Comparison of ENCODE assay signal across 15 cellular contexts in genomic region chr18:22173221-22173927, GRCh38. TPM values are rescaled to one million over a fixed set of nuclear protein-coding genes. Genes with fewer than 3 reads are reported as not detected.
DNase-seq lines count a peak whose midpoint lies in the region; ATAC-seq and TF ChIP-seq lines count a peak whose summit lies in the region.
"Had no signal": no experiment of that assay in that cellular context is flagged by ENCODE, and none has a peak within 500 bp of the region (broad histone marks: within the 10 kb centered on the region; RNA-seq: fewer than 3 reads in every experiment).

No MANE protein-coding gene starts in this region.

- no peaks in the 10 kb centered on the region for H3K36me3 Mint-ChIP-seq in T-cell

- peaks cover 51 to 66% of the 10 kb centered on the region in 2 donors for H3K27me3 Mint-ChIP-seq in T-cell

- no peaks in the 10 kb centered on the region for H3K36me3 ChIP-seq in breast epithelium
- peaks cover 2% of the 10 kb centered on the region for H3K36me3 ChIP-seq in mammary epithelial cell (ENCODE audit: insufficient read depth, low read length)
- H3K36me3 ChIP-seq in duodenal mucosa (ENCODE audit: control insufficient read depth in 1 of 2, insufficient read depth in 2 of 2, low read length in 2 of 2): peaks cover 8 to 9% of the 10 kb centered on the region in 2 donors
- peaks cover 33% of the 10 kb centered on the region for H3K36me3 ChIP-seq in mucosa of stomach (ENCODE audit: control insufficient read depth, insufficient read depth, low read length)
- peaks cover 0 to 18% (median 3%) of the 10 kb centered on the region in 4 donors for H3K36me3 ChIP-seq in upper lobe of left lung

- no peak for DNase-seq in breast epithelium (ENCODE audit: low spot score in 2 of 2)
- no peak for DNase-seq in mammary epithelial cell
- DNase-seq in upper lobe of left lung: peak in 1 of 2 donors; percentile 14
- no peak for DNase-seq in T-cell
- DNase-seq in HUDEP-2 (lab: John Stamatoyannopoulos, UW; ENCODE audit: unreplicated experiment in 76 of 76): no peak
- DNase-seq: 8988T; activated CD4-positive, alpha-beta T cell treated with anti-CD3 and anti-CD28 coated beads, Interleukin-2, amount 50 U/mL, for 1 hour; COR-L47; NCI-H1417 treated with DMSO at 0.1 percent for 48 hours; substantia nigra; T-helper 17 cell had no signal

- ATAC-seq in upper lobe of left lung (ENCODE audit: low FRiP score in 2 of 2): no peak
- ATAC-seq in GM21367 (IDR thresholded peaks at IDR 0.05; ENCODE audit: unreplicated experiment): no peak
- ATAC-seq in T-cell (replicated peaks in 1 of 4): no peak
- ATAC-seq: Panc1, T-helper 17 cell had no signal

- TF ChIP-seq EP300 in upper lobe of left lung (IDR thresholded peaks at IDR 0.05): no peak

- H3K4me1 Mint-ChIP-seq in T-cell: peaks cover 6 to 18% (median 15%) of the 10 kb centered on the region in 3 donors

- no peak overlapping the region for H3K27ac ChIP-seq in breast epithelium
- H3K27ac ChIP-seq in mammary epithelial cell (ENCODE audit: insufficient read depth, low read depth, low read length): no peak overlapping the region
- H3K27ac ChIP-seq in duodenal mucosa (ENCODE audit: low read depth, low read length): peak overlapping the region; percentile 27
- peak overlapping the region; percentile 94 to 98 (median 97) for H3K27ac ChIP-seq in upper lobe of left lung

- H3K4me3 Mint-ChIP-seq in T-cell: peak overlapping the region in 1 of 3 donors; percentile 17
- H3K4me3 Mint-ChIP-seq: T-helper 17 cell had no signal

- H3K79me2 ChIP-seq in mammary epithelial cell (ENCODE audit: insufficient read depth, low read length): peaks cover 12% of the 10 kb centered on the region

- no TSS peak for BruUV-seq in mammary epithelial cell (replicated peaks; lab: Mats Ljungman, UMichigan)

- 71% methylated on average over 21 of the region's 22 CpGs for WGBS in mammary epithelial cell (ENCODE audit: low coverage, missing lambda C conversion rate)
- 52 to 59% methylated on average over 22 of the region's 22 CpGs for WGBS in upper lobe of left lung, 2 donors

- TF ChIP-seq POLR2A in breast epithelium (IDR thresholded peaks at IDR 0.05) (no peak), upper lobe of left lung (IDR thresholded peaks at IDR 0.05) (no peak)

- H3K4me3 ChIP-seq in breast epithelium (peak overlapping the region; percentile 66 to 90 (median 79)), mammary epithelial cell (replicated peaks in 1 of 3; ENCODE audit: insufficient read depth in 1 of 3, low read depth in 2 of 3, low read length in 3 of 3) (no peak overlapping the region), duodenal mucosa (ENCODE audit: low read depth in 1 of 2, low read length in 2 of 2) (peak overlapping the region; percentile 82 to 88), mucosa of stomach (ENCODE audit: low read length) (peak overlapping the region; percentile 57), upper lobe of left lung (peak overlapping the region in 3 of 4 donors; percentile 70 to 78 (median 73))

- H4K20me1 ChIP-seq in mammary epithelial cell (ENCODE audit: insufficient read depth, low read length): no peaks in the 10 kb centered on the region

- H3K9ac ChIP-seq in mammary epithelial cell (ENCODE audit: insufficient read depth, low read length) (no peak overlapping the region), duodenal mucosa (ENCODE audit: low read depth in 1 of 2, low read length in 2 of 2) (peak overlapping the region; percentile 84 to 97), mucosa of stomach (ENCODE audit: low read length) (peak overlapping the region; percentile 87)

- H3K9me3 Mint-ChIP-seq in T-cell: no peaks in the 10 kb centered on the region

- CTCF ChIA-PET in mammary epithelial cell (lab: Charles Lee; ENCODE audit: low non-redundant PET): no interaction called here
- CTCF ChIA-PET in T-cell (lab: Charles Lee): no interaction called here

- intact Hi-C loops in breast epithelium (cut with DNase I; ENCODE audit: low total_unique reads) (loop anchor here (5.0 to 10.0 kb wide), 3 partner anchors 171 to 491 kb away; no protein-coding TSS in a partner anchor), mammary epithelial cell (cut with micrococcal nuclease) (loop anchor here (5.0 to 10.0 kb wide), 3 partner anchors 149 to 276 kb away; no protein-coding TSS in a partner anchor)

- no peaks in the 10 kb centered on the region for H3K9me3 ChIP-seq in breast epithelium
- H3K9me3 ChIP-seq in mammary epithelial cell (replicated peaks; ENCODE audit: insufficient read depth, low read length): no peaks in the 10 kb centered on the region
- no peaks in the 10 kb centered on the region for H3K9me3 ChIP-seq in duodenal mucosa (ENCODE audit: control insufficient read depth in 1 of 2, low read length in 2 of 2)
- H3K9me3 ChIP-seq in mucosa of stomach (ENCODE audit: control insufficient read depth, low read length): no peaks in the 10 kb centered on the region
- no peaks in the 10 kb centered on the region for H3K9me3 ChIP-seq in upper lobe of left lung

- TF ChIP-seq CTCF in breast epithelium (IDR thresholded peaks at IDR 0.05): no peak
- no peak for TF ChIP-seq CTCF in mammary epithelial cell (conservative IDR thresholded peaks at IDR 0.05 in 1 of 2, IDR thresholded peaks at IDR 0.05 in 1 of 2; ENCODE audit: extremely low read depth in 1 of 2, insufficient read depth in 1 of 2, low read depth in 1 of 2, low read length in 2 of 2)
- TF ChIP-seq CTCF in upper lobe of left lung (IDR thresholded peaks at IDR 0.05): no peak

- peaks cover 0 to 13% of the 10 kb centered on the region in 2 donors for H3K27me3 ChIP-seq in breast epithelium
- H3K27me3 ChIP-seq in mammary epithelial cell (ENCODE audit: insufficient read depth, low read length): peaks cover 3% of the 10 kb centered on the region
- peaks cover 3 to 12% of the 10 kb centered on the region in 2 donors for H3K27me3 ChIP-seq in duodenal mucosa (ENCODE audit: control insufficient read depth in 1 of 2, insufficient read depth in 2 of 2, low read length in 2 of 2)
- H3K27me3 ChIP-seq in mucosa of stomach (ENCODE audit: control insufficient read depth, insufficient read depth, low read length): peaks cover 7% of the 10 kb centered on the region
- peaks cover 0 to 18% (median 2%) of the 10 kb centered on the region in 4 donors for H3K27me3 ChIP-seq in upper lobe of left lung

- H3K4me2 ChIP-seq in mammary epithelial cell (ENCODE audit: insufficient read depth, low read depth, low read length): no peak overlapping the region

- no peak overlapping the region for H3K27ac Mint-ChIP-seq in T-cell
- H3K27ac Mint-ChIP-seq: T-helper 17 cell had no signal

- dilution Hi-C loops in mammary epithelial cell (cut with HindIII; ENCODE audit: low sequenced_read_pairs): no loop called here

- in situ Hi-C loops in mammary epithelial cell (cut with MboI; ENCODE audit: low sequenced_read_pairs in 2 of 2): no loop called here

- H3K4me1 ChIP-seq in breast epithelium (peaks cover 6 to 9% of the 10 kb centered on the region in 2 donors), mammary epithelial cell (ENCODE audit: insufficient read depth, low read length) (peaks cover 24% of the 10 kb centered on the region), duodenal mucosa (ENCODE audit: control insufficient read depth in 1 of 2, insufficient read depth in 2 of 2, low read length in 2 of 2) (peaks cover 0 to 1% of the 10 kb centered on the region in 2 donors), mucosa of stomach (ENCODE audit: control insufficient read depth, insufficient read depth, low read length) (peaks cover 4% of the 10 kb centered on the region), upper lobe of left lung (peaks cover 7 to 57% (median 21%) of the 10 kb centered on the region in 4 donors)

- POLR2A ChIA-PET in T-cell (lab: Charles Lee): no interaction called here

- no peak overlapping the region for H2AFZ ChIP-seq in mammary epithelial cell (ENCODE audit: low read depth, low read length)

RNA-seq across cellular contexts. Expression of gene GATA6, which starts 4.0 kb away (rescaled TPM):
- total RNA-seq in breast epithelium (10 to 100 TPM in 2 of 3 donors, 1 to 10 TPM in 1; 3.0 to 11.1 (median 11.0) TPM), mammary epithelial cell (1 to 10 TPM; 1.0 to 3.6 TPM), upper lobe of left lung (10 to 100 TPM; 29.7 to 52.8 (median 41.4) TPM), T-cell (under 1 TPM; 0.13 to 0.96 (median 0.59) TPM)
- 0.62 TPM for polyA plus RNA-seq in mammary epithelial cell
- not detected for polyA minus RNA-seq in mammary epithelial cell
- total RNA-seq: T-helper 17 cell had no signal

Comparison
In these comparisons a context has a peak if more than half of its experiments do, and no peak if none do; other contexts are left out.
1. H3K4me3 ChIP-seq: peak in breast epithelium (3 of 3), duodenal mucosa (2 of 2), mucosa of stomach (single experiment) and upper lobe of left lung (3 of 4); none in mammary epithelial cell (0 of 3).
2. H3K27ac ChIP-seq: peak in duodenal mucosa (single experiment) and upper lobe of left lung (4 of 4); none in breast epithelium (0 of 2) and mammary epithelial cell (single experiment).